8 cellular contexts compared by ENCODE assay signal in the genomic region with DNA sequence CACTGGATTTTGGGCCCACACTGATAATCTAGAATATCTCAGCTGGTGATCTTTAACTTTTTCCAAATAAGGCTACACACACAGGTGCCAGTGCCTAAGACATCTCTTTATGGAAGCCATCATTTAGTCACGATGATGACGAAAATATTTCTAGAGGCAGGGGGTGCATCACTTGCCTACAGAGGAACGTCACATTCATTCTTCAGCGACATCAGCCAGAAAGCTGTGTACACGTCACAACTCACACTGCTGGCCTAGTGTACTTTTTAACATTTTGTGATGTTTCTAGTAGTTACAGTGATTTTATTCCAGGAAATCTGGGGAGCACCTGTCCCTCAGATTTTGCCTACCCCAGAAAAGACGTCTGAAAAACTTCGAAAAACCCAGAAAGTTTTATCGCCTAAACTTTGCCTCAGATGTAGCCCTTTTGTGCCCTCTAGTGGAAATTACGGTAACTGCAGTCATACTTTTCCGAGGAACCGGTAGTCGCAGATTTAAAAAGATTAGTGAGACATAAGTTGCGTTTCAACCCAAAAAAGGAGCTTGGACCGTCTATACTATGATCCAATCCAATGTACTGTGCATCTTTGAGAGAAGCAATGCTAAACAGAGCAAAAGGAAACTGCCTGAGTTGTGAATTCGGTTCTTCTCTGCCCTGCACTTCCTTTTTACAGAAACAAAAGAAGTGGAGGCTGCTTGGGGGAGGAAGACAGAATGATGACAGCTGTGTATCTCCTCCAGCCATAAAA.
DNase-seq lines count a peak whose midpoint lies in the region; ATAC-seq, FAIRE-seq and TF ChIP-seq lines count a peak whose summit lies in the region.

No MANE protein-coding gene starts in this region.

- H3K9me3 ChIP-seq in astrocyte (ENCODE audit: insufficient read depth, low read depth, low read length): no peaks in the 10 kb centered on the region

- FAIRE-seq in astrocyte (lab: Jason Lieb, UNC): peak; percentile 17

- H3K27me3 ChIP-seq in astrocyte (ENCODE audit: insufficient read depth, low read length): no peaks in the 10 kb centered on the region

- H4K20me1 ChIP-seq in astrocyte (ENCODE audit: insufficient read depth, low read length): no peaks in the 10 kb centered on the region

- H3K9me3 Mint-ChIP-seq in astrocyte (ENCODE audit: unreplicated experiment): no peaks in the 10 kb centered on the region

- no peak overlapping the region for H3K27ac ChIP-seq in astrocyte (ENCODE audit: low read depth, low read length)

- H3K4me3 Mint-ChIP-seq in astrocyte (ENCODE audit: unreplicated experiment): peak overlapping the region; percentile 72

- peaks cover 3% of the 10 kb centered on the region for H3K4me1 ChIP-seq in astrocyte (ENCODE audit: insufficient read depth, low read length)

- TF ChIP-seq CTCF in astrocyte (IDR thresholded peaks at IDR 0.05; ENCODE audit: insufficient read depth, low read depth, low read length): peak; percentile 96

- peak overlapping the region; percentile 96 for H2AFZ ChIP-seq in astrocyte (ENCODE audit: low read depth, low read length)

- in situ Hi-C loops in G401 (cut with HindIII; ENCODE audit: low sequenced_read_pairs): no loop called here
- in situ Hi-C loops in KBM-7 (cut with MboI; ENCODE audit: low pct_unique_long_range_greater_than_20kb, low sequenced_read_pairs): loop anchor here (10.0 to 25.0 kb wide), 2 partner anchors 190 to 502 kb away; a partner anchor contains a TSS

- H3K4me3 ChIP-seq in astrocyte (ENCODE audit: insufficient read depth, low read depth, low read length): peak overlapping the region; percentile 61

- peak; percentile 74 for ATAC-seq in GM21717 (IDR thresholded peaks at IDR 0.05; ENCODE audit: unreplicated experiment)
- peak; percentile 70 for ATAC-seq in sciatic nerve

- peak overlapping the region; percentile 80 for H3K27ac Mint-ChIP-seq in astrocyte (ENCODE audit: unreplicated experiment)

- peak overlapping the region; percentile 67 for H3K9ac ChIP-seq in astrocyte (ENCODE audit: low read length)

- intact Hi-C loops in sciatic nerve (cut with DNase I): loop anchor here (10.0 kb wide), 2 partner anchors 470 to 1720 kb away; no protein-coding TSS in a partner anchor

- H3K4me1 Mint-ChIP-seq in astrocyte (ENCODE audit: low read depth, unreplicated experiment): no peaks in the 10 kb centered on the region

- no peaks in the 10 kb centered on the region for H3K79me2 ChIP-seq in astrocyte (ENCODE audit: insufficient read depth, low read length)

- no peaks in the 10 kb centered on the region for H3K36me3 Mint-ChIP-seq in astrocyte (ENCODE audit: low read depth, unreplicated experiment)

- peak overlapping the region; percentile 88 for H3K4me2 ChIP-seq in astrocyte (ENCODE audit: low read length)

- DNase-seq in G401 (ENCODE audit: low spot score) (peak; percentile 55), KBM-7 (peak; percentile 89), SHP77 (lab: John Stamatoyannopoulos, UW) (peak; percentile 20 to 23), astrocyte (ENCODE audit: low read depth) (peak; percentile 26), hippocampal formation (lab: John Stamatoyannopoulos, UW) (peak; percentile 21 to 57), sciatic nerve (ENCODE audit: low spot score) (no peak), cerebellar nuclear complex (lab: John Stamatoyannopoulos, UW) (no peak)

- no peaks in the 10 kb centered on the region for H3K36me3 ChIP-seq in astrocyte (ENCODE audit: insufficient read depth, low read length)

- H3K27me3 Mint-ChIP-seq in astrocyte (ENCODE audit: low read depth, unreplicated experiment): peaks cover 2% of the 10 kb centered on the region

Comparison
In these comparisons a context has a peak if more than half of its experiments do, and no peak if none do; other contexts are left out.
1. DNase-seq: peak in G401 (single experiment), KBM-7 (single experiment), SHP77 (2 of 2), astrocyte (single experiment) and hippocampal formation (2 of 2); none in sciatic nerve (single experiment) and cerebellar nuclear complex (0 of 2).